Comparison of ENCODE assay signal across 8 cellular contexts in the genomic region with DNA sequence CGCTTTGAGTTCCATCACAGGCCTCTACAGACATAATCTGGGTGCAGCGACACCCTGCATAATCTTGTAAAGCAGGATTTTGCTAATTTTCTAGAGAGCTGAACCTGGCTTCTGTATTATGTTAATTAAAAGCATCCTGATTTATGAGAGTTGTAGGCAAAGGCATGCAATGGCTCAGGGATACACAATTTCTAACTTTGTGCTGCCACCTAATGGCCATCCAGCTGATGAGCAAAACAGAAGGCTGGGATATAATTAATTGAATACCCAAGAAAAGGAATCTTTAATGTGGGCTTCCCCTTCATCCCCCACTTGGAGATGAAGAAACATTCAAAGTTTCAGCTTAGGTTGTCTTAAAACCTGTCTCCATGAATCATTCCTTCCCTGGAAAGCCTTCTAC.
DNase-seq lines count a peak whose midpoint lies in the region; ATAC-seq, FAIRE-seq and TF ChIP-seq lines count a peak whose summit lies in the region.

No MANE protein-coding gene starts in this region.

- H3K9me3 ChIP-seq in NT2/D1 (ENCODE audit: insufficient read depth, low read length) (no peaks in the 10 kb centered on the region), endothelial cell of umbilical vein (replicated peaks; ENCODE audit: control insufficient read depth, insufficient read depth, low read length) (no peaks in the 10 kb centered on the region), pancreas (no peaks in the 10 kb centered on the region)

- no peak overlapping the region for H3K4me3 ChIP-seq in AG04449 (ENCODE audit: low read depth, low read length)
- no peak overlapping the region for H3K4me3 ChIP-seq in NT2/D1 (ENCODE audit: insufficient read length, low read depth)
- H3K4me3 ChIP-seq in endothelial cell of umbilical vein (replicated peaks in 1 of 3; ENCODE audit: insufficient read depth in 1 of 3, low read depth in 1 of 3, low read length in 3 of 3) = no peak overlapping the region
- H3K4me3 ChIP-seq in pancreas = no peak overlapping the region
- H3K4me3 ChIP-seq in lower leg skin (ENCODE audit: low read depth, poor library complexity, severe bottlenecking) = no peak overlapping the region

- FAIRE-seq in endothelial cell of umbilical vein (lab: Jason Lieb, UNC) (peak; percentile 43), pancreas (lab: Jason Lieb, UNC) (peak; percentile 17)

- H2AFZ ChIP-seq in endothelial cell of umbilical vein (ENCODE audit: low read depth, low read length) = no peak overlapping the region

- ATAC-seq in pancreas (peak in 3 of 4 donors; percentile 54 to 72 (median 68)), GM19324 (IDR thresholded peaks at IDR 0.05; ENCODE audit: low FRiP score, unreplicated experiment) (no peak)

- BruUV-seq in endothelial cell of umbilical vein (replicated peaks; lab: Mats Ljungman, UMichigan) = no TSS peak

- no peaks in the 10 kb centered on the region for H3K79me2 ChIP-seq in endothelial cell of umbilical vein (ENCODE audit: control insufficient read depth, insufficient read depth, low read length)

- intact Hi-C loops in endothelial cell of umbilical vein (cut with micrococcal nuclease) = loop anchor here (2.0 to 5.0 kb wide), 4 partner anchors 66 to 298 kb away; no protein-coding TSS in a partner anchor
- intact Hi-C loops in pancreas (cut with DNase I) = loop anchor here in 2 of 3 donors (5.0 to 10.0 kb wide), 2 partner anchors 294 to 301 kb away; no protein-coding TSS in a partner anchor
- intact Hi-C loops in lower leg skin (cut with DNase I; ENCODE audit: low total_unique reads) = loop anchor here (10.0 kb wide), 1 partner anchor 244 kb away; no protein-coding TSS in a partner anchor

- no peaks in the 10 kb centered on the region for H3K9me1 ChIP-seq in endothelial cell of umbilical vein (replicated peaks; ENCODE audit: control insufficient read depth, extremely low read depth, insufficient read depth, low read length)

- CTCF ChIA-PET in AG04449 (lab: Yijun Ruan, JAX) = interaction anchor here (0.7 to 2.1 kb wide), 8 partner anchors 13 to 317 kb away, joined by 3 to 10 read pairs (median 4); no protein-coding TSS in a partner anchor
- CTCF ChIA-PET in GM10248 (lab: Yijun Ruan, JAX) = interaction anchor here (0.9 to 1.6 kb wide), 3 partner anchors 14 to 293 kb away, joined by 3 to 4 read pairs (median 3); no protein-coding TSS in a partner anchor
- CTCF ChIA-PET in endothelial cell of umbilical vein (lab: Charles Lee) = interaction anchor here (0.8 to 1.4 kb wide), 8 partner anchors 45 to 888 kb away, joined by 3 to 12 read pairs (median 4); no protein-coding TSS in a partner anchor

- dilution Hi-C loops in endothelial cell of umbilical vein (cut with MboI; ENCODE audit: extremely low pct_ligation_motif_present, low sequenced_read_pairs) = no loop called here

- no peaks in the 10 kb centered on the region for H4K20me1 ChIP-seq in endothelial cell of umbilical vein (replicated peaks; ENCODE audit: control insufficient read depth, extremely low read depth, insufficient read depth, low read length)

- no peaks in the 10 kb centered on the region for H3K4me1 ChIP-seq in NT2/D1 (ENCODE audit: insufficient read depth, insufficient read length)
- no peaks in the 10 kb centered on the region for H3K4me1 ChIP-seq in endothelial cell of umbilical vein (ENCODE audit: control insufficient read depth, extremely low read depth, insufficient read depth, low read length)
- no peaks in the 10 kb centered on the region for H3K4me1 ChIP-seq in pancreas

- H3K27me3 ChIP-seq in NT2/D1 (ENCODE audit: insufficient read depth, insufficient read length) (no peaks in the 10 kb centered on the region), endothelial cell of umbilical vein (ENCODE audit: control insufficient read depth in 2 of 2, insufficient read depth in 2 of 2, low read length in 2 of 2) (peaks cover 2 to 9% of the 10 kb centered on the region in 2 experiments), pancreas (peaks cover 0 to 14% (median 0%) of the 10 kb centered on the region in 4 donors)

- H3K27ac ChIP-seq in endothelial cell of umbilical vein (ENCODE audit: insufficient read depth, low read depth, low read length) (no peak overlapping the region), pancreas (no peak overlapping the region)

- H3K36me3 ChIP-seq in NT2/D1 (ENCODE audit: insufficient read depth, insufficient read length, low read length) (no peaks in the 10 kb centered on the region), endothelial cell of umbilical vein (ENCODE audit: control insufficient read depth in 2 of 2, extremely low read depth in 1 of 2, insufficient read depth in 2 of 2, low read length in 2 of 2) (no peaks in the 10 kb centered on the region), pancreas (no peaks in the 10 kb centered on the region)

- TF ChIP-seq POLR2A in endothelial cell of umbilical vein (IDR thresholded peaks at IDR 0.05; ENCODE audit: low read depth, low read length) (no peak), lower leg skin (IDR thresholded peaks at IDR 0.05) (no peak)

- no peak overlapping the region for H3K4me2 ChIP-seq in endothelial cell of umbilical vein (ENCODE audit: insufficient read depth, low read length)

- H3K9ac ChIP-seq in NT2/D1 (ENCODE audit: insufficient read length, low read depth) (no peak overlapping the region), endothelial cell of umbilical vein (replicated peaks; ENCODE audit: extremely low read depth, insufficient read depth, low read length) (no peak overlapping the region)

- 28 to 46% methylated on average over 2 of the region's 2 CpGs for WGBS in pancreas, 2 donors
- WGBS in lower leg skin, 2 donors = 29 to 42% methylated on average over 2 of the region's 2 CpGs

- peak; percentile 36 for TF ChIP-seq CTCF in AG04449 (IDR thresholded peaks at IDR 0.05; ENCODE audit: insufficient read depth, low read length, missing control alignments)
- TF ChIP-seq CTCF in GM10248 (IDR thresholded peaks at IDR 0.05; ENCODE audit: control extremely low read depth, extremely low read depth, low read depth, missing control alignments) = peak; percentile 54
- peak; percentile 31 to 47 for TF ChIP-seq CTCF in endothelial cell of umbilical vein (IDR thresholded peaks at IDR 0.05; ENCODE audit: extremely low read depth in 1 of 2, insufficient read depth in 1 of 2, low read depth in 1 of 2, low read length in 2 of 2)
- peak in 2 of 4 donors; percentile 31 to 47 for TF ChIP-seq CTCF in pancreas (IDR thresholded peaks at IDR 0.05)
- no peak for TF ChIP-seq CTCF in lower leg skin (IDR thresholded peaks at IDR 0.05)

- POLR2A ChIA-PET in AG04449 (lab: Yijun Ruan, JAX) = no interaction called here
- POLR2A ChIA-PET in GM10248 (lab: Yijun Ruan, JAX) = no interaction called here
- POLR2A ChIA-PET in endothelial cell of umbilical vein (lab: Charles Lee) = no interaction called here

- DNase-seq in AG04449 (ENCODE audit: low read depth, low spot score) (no peak), GM10248 (ENCODE audit: extremely low spot score) (peak; percentile 9), NT2/D1 (ENCODE audit: low read depth, low spot score) (peak; percentile 22), endothelial cell of umbilical vein (ENCODE audit: low read depth, low spot score) (peak; percentile 21), pancreas (peak in 1 of 6 donors; percentile 22), lower leg skin (ENCODE audit: low spot score in 2 of 2) (no peak)
- no peak for DNase-seq in activated CD4-positive, CD25-positive, alpha-beta regulatory T cell treated with anti-CD3 and anti-CD28 coated beads, Interleukin-2, amount 50 U/mL, for 72 hours

TF ChIP-seq in endothelial cell of umbilical vein, 7 proteins besides CTCF, POLR2A, EP300 and RAD21:
- TF ChIP-seq MAX (IDR thresholded peaks at IDR 0.05; ENCODE audit: insufficient read depth, insufficient read length) (no peak), MYC (IDR thresholded peaks at IDR 0.05; ENCODE audit: low read depth, low read length) (no peak), FOS (IDR thresholded peaks at IDR 0.05; ENCODE audit: borderline replicate concordance, insufficient read depth, low read length) (no peak), JUN (IDR thresholded peaks at IDR 0.05; ENCODE audit: borderline replicate concordance, insufficient read depth, insufficient read length, low read depth) (no peak), GATA2 (IDR thresholded peaks at IDR 0.05; ENCODE audit: insufficient read depth, insufficient read length, low read depth, low read length) (no peak), POLR2AphosphoS5 (IDR thresholded peaks at IDR 0.05; ENCODE audit: insufficient read depth, low read depth, low read length) (no peak), EZH2 (IDR thresholded peaks at IDR 0.05; ENCODE audit: borderline replicate concordance, low read depth, low read length, severe bottlenecking) (no peak)

Comparison
In these comparisons a context has a peak if more than half of its experiments do, and no peak if none do; other contexts are left out.
1. DNase-seq: peak in GM10248 (single experiment), NT2/D1 (single experiment) and endothelial cell of umbilical vein (single experiment); none in AG04449 (single experiment), lower leg skin (0 of 2) and activated CD4-positive, CD25-positive, alpha-beta regulatory T cell treated with anti-CD3 and anti-CD28 coated beads, Interleukin-2, amount 50 U/mL, for 72 hours (single experiment).
2. CTCF ChIP-seq: peak in AG04449 (single experiment), GM10248 (single experiment) and endothelial cell of umbilical vein (2 of 2); none in lower leg skin (0 of 3).